1 cellular context compared by ENCODE assay signal in genomic region chr17:76091526-76092285, GRCh38.
TF ChIP-seq lines count a peak whose summit lies in the region.

No MANE protein-coding gene starts in this region.

TF ChIP-seq in GM12878, 131 proteins besides CTCF, POLR2A, EP300 and RAD21:
- TF ChIP-seq CEBPB (IDR thresholded peaks at IDR 0.05; ENCODE audit: borderline replicate concordance in 1 of 2, low read depth in 2 of 2, low read length in 2 of 2) = no peak
- no peak for TF ChIP-seq SUZ12 (IDR thresholded peaks at IDR 0.05; ENCODE audit: unreplicated experiment)
- no peak for TF ChIP-seq PAX5 (IDR thresholded peaks at IDR 0.05; ENCODE audit: borderline replicate concordance, low read depth, low read length)
- TF ChIP-seq SRF (IDR thresholded peaks at IDR 0.05; ENCODE audit: low read depth in 2 of 2, low read length in 2 of 2) = no peak
- TF ChIP-seq MEF2A (IDR thresholded peaks at IDR 0.05; ENCODE audit: insufficient read depth, low read depth, low read length) = no peak
- no peak for TF ChIP-seq ATF3 (IDR thresholded peaks at IDR 0.05; ENCODE audit: borderline replicate concordance, extremely low read depth, low read depth, low read length)
- TF ChIP-seq ZNF207 (IDR thresholded peaks at IDR 0.05; ENCODE audit: borderline replicate concordance) = no peak
- no peak for TF ChIP-seq BACH1 (IDR thresholded peaks at IDR 0.05; ENCODE audit: borderline replicate concordance)
- TF ChIP-seq RAD51 (IDR thresholded peaks at IDR 0.05) = no peak
- no peak for TF ChIP-seq IKZF1 (conservative IDR thresholded peaks at IDR 0.05)
- TF ChIP-seq TCF7 (IDR thresholded peaks at IDR 0.05; ENCODE audit: borderline replicate concordance) = no peak
- no peak for TF ChIP-seq MYC (IDR thresholded peaks at IDR 0.05; ENCODE audit: insufficient read depth, insufficient read length, insufficient replicate concordance, low read length, severe bottlenecking)
- no peak for TF ChIP-seq E2F8 (IDR thresholded peaks at IDR 0.05; ENCODE audit: low read depth, partially characterized antibody)
- TF ChIP-seq JUNB (IDR thresholded peaks at IDR 0.05) = no peak
- no peak for TF ChIP-seq PAX8 (IDR thresholded peaks at IDR 0.05)
- TF ChIP-seq RB1 (IDR thresholded peaks at IDR 0.05; ENCODE audit: borderline replicate concordance) = no peak
- no peak for TF ChIP-seq FOXM1 (IDR thresholded peaks at IDR 0.05; ENCODE audit: low read depth, low read length)
- TF ChIP-seq PBX3 (IDR thresholded peaks at IDR 0.05; ENCODE audit: insufficient replicate concordance, low read depth, low read length) = no peak
- TF ChIP-seq RUNX3 (IDR thresholded peaks at IDR 0.05; ENCODE audit: low read length) = no peak
- TF ChIP-seq ZNF592 (IDR thresholded peaks at IDR 0.05) = no peak
